ENCODE assay signal across 9 cellular contexts in genomic region chr20:2872304-2873009, GRCh38. TPM values are rescaled to one million over a fixed set of nuclear protein-coding genes. Genes with fewer than 3 reads are reported as not detected.
DNase-seq lines count a peak whose midpoint lies in the region; ATAC-seq and TF ChIP-seq lines count a peak whose summit lies in the region.
"Had no signal": no experiment of that assay in that cellular context is flagged by ENCODE, and none has a peak within 500 bp of the region (broad histone marks: within the 10 kb centered on the region; RNA-seq: fewer than 3 reads in every experiment).

No MANE protein-coding gene starts in this region.

- H3K36me3 ChIP-seq in iPS-18a (ENCODE audit: control insufficient read depth, low read depth, low read length) (no peaks in the 10 kb centered on the region), skeletal muscle tissue (ENCODE audit: control insufficient read depth in 3 of 3, insufficient read depth in 3 of 3, low read length in 3 of 3) (peaks cover 0 to 2% (median 0%) of the 10 kb centered on the region in 3 donors)

- intact Hi-C loops in CD14-positive monocyte (cut with micrococcal nuclease): loop anchor here (5.0 to 10.0 kb wide), 3 partner anchors 40 to 122 kb away; no protein-coding TSS in a partner anchor

- DNase-seq in CD14-positive monocyte (ENCODE audit: low spot score): no peak
- DNase-seq in T-helper 9 cell: peak; percentile 71
- peak; percentile 48 for DNase-seq in astrocyte of the spinal cord (ENCODE audit: low read depth, low spot score)

- H3K9me3 Mint-ChIP-seq in CD14-positive monocyte: peaks cover 0 to 3% (median 0%) of the 10 kb centered on the region in 7 donors

- peaks cover 8 to 15% (median 9%) of the 10 kb centered on the region in 3 donors for H3K27me3 Mint-ChIP-seq in CD14-positive monocyte (ENCODE audit: low read depth in 3 of 3)

- H3K4me1 Mint-ChIP-seq in CD14-positive monocyte: peaks cover 64% of the 10 kb centered on the region

- H3K4me1 ChIP-seq in iPS-18a (ENCODE audit: control insufficient read depth, low read depth, low read length): peaks cover 5% of the 10 kb centered on the region
- H3K4me1 ChIP-seq in skeletal muscle tissue (ENCODE audit: control insufficient read depth in 3 of 3, insufficient read depth in 3 of 3, low read length in 3 of 3): peaks cover 32 to 35% (median 32%) of the 10 kb centered on the region in 3 donors

- peaks cover 10 to 13% of the 10 kb centered on the region in 2 donors for H3K36me3 Mint-ChIP-seq in CD14-positive monocyte

- peaks cover 27% of the 10 kb centered on the region for H3K27me3 ChIP-seq in iPS-18a (ENCODE audit: control insufficient read depth, insufficient read depth, low read length)
- H3K27me3 ChIP-seq in skeletal muscle tissue (ENCODE audit: control insufficient read depth in 3 of 3, insufficient read depth in 3 of 3, low read length in 3 of 3): no peaks in the 10 kb centered on the region

- in situ Hi-C loops in astrocyte of the spinal cord (cut with HindIII; ENCODE audit: low sequenced_read_pairs): no loop called here

- no peaks in the 10 kb centered on the region for H3K9me3 ChIP-seq in iPS-18a (ENCODE audit: control insufficient read depth, low read depth, low read length)
- no peaks in the 10 kb centered on the region for H3K9me3 ChIP-seq in skeletal muscle tissue (ENCODE audit: control insufficient read depth in 3 of 3, low read length in 3 of 3)

- H3K27ac ChIP-seq in iPS-18a (ENCODE audit: low read length) (no peak overlapping the region), skeletal muscle tissue (ENCODE audit: low read depth, low read length) (peak overlapping the region; percentile 63)

- peak overlapping the region; percentile 50 for H3K4me3 ChIP-seq in astrocyte of the spinal cord (ENCODE audit: low read depth, low read length)
- peak overlapping the region; percentile 76 for H3K4me3 ChIP-seq in iPS-18a (ENCODE audit: low read length)
- H3K4me3 ChIP-seq in skeletal muscle tissue (ENCODE audit: low read length in 3 of 3): peak overlapping the region; percentile 81 to 93 (median 91)

- H3K27ac Mint-ChIP-seq in CD14-positive monocyte: peak overlapping the region; percentile 70 to 92 (median 88)

- H3K9ac ChIP-seq in iPS-18a (ENCODE audit: low read length) (peak overlapping the region; percentile 62), skeletal muscle tissue (ENCODE audit: low read depth in 1 of 3, low read length in 3 of 3) (peak overlapping the region; percentile 74 to 87 (median 78))

- TF ChIP-seq CTCF in CD14-positive monocyte (IDR thresholded peaks at IDR 0.05) (peak; percentile 37), LNCAP (IDR thresholded peaks at IDR 0.05) (peak; percentile 25; the same call in 1 of the 2 replicates), astrocyte of the spinal cord (IDR thresholded peaks at IDR 0.05; ENCODE audit: low read depth, low read length) (peak; percentile 40)

- H3K4me3 Mint-ChIP-seq in CD14-positive monocyte: peak overlapping the region; percentile 92 to 94

- peak; percentile 26 for ATAC-seq in GM19455 (IDR thresholded peaks at IDR 0.05; ENCODE audit: unreplicated experiment)
- ATAC-seq in HG03097 (IDR thresholded peaks at IDR 0.05; ENCODE audit: low FRiP score, unreplicated experiment): no peak

RNA-seq across cellular contexts. Expression of gene PTPRA, which starts 0.8 kb away (rescaled TPM):
- polyA plus RNA-seq in CD14-positive monocyte: 10 to 100 TPM; 13.0 to 13.1 TPM
- 93.4 TPM for total RNA-seq in skeletal muscle tissue

RNA-seq across cellular contexts. Expression of gene VPS16, which starts 31.9 kb away (rescaled TPM):
- 10 to 100 TPM; 33.3 to 34.5 TPM for polyA plus RNA-seq in CD14-positive monocyte
- total RNA-seq in skeletal muscle tissue: 28.2 TPM

RNA-seq across cellular contexts. Expression of gene PCED1A, which starts 32.0 kb away (rescaled TPM):
- polyA plus RNA-seq in CD14-positive monocyte: 10 to 100 TPM in 1 of 2 donors, 1 to 10 TPM in 1; 9.1 to 10.2 TPM
- 9.4 TPM for total RNA-seq in skeletal muscle tissue

RNA-seq across cellular contexts. Expression of gene TMEM239, which starts 56.3 kb away (rescaled TPM):
- polyA plus RNA-seq in CD14-positive monocyte: not detected
- not detected for total RNA-seq in skeletal muscle tissue
- total RNA-seq: T-helper 2 cell treated with Interferon-gamma antibody and Interleukin-4, amounts not matched to agents 100 ng/mL and 5 ng/mL, for 36 hours had no signal

RNA-seq across cellular contexts. Expression of gene C20orf141, which starts 57.7 kb away (rescaled TPM):
- polyA plus RNA-seq in CD14-positive monocyte: not detected
- not detected for total RNA-seq in skeletal muscle tissue
- total RNA-seq: T-helper 2 cell treated with Interferon-gamma antibody and Interleukin-4, amounts not matched to agents 100 ng/mL and 5 ng/mL, for 36 hours had no signal
